ENCODE assay signal across 2 cellular contexts in genomic region chr22:40055143-40055926, GRCh38.
TF ChIP-seq lines count a peak whose summit lies in the region.

No MANE protein-coding gene starts in this region.

TF ChIP-seq in H1, 55 proteins besides CTCF, POLR2A, EP300 and RAD21:
- no peak for TF ChIP-seq MAFK (IDR thresholded peaks at IDR 0.05; ENCODE audit: low read depth, low read length)
- TF ChIP-seq BCL11A (IDR thresholded peaks at IDR 0.05; ENCODE audit: low read depth in 2 of 2, low read length in 2 of 2): no peak
- no peak for TF ChIP-seq RFX5 (IDR thresholded peaks at IDR 0.05; ENCODE audit: borderline replicate concordance, low read depth, low read length)
- TF ChIP-seq POU5F1 (IDR thresholded peaks at IDR 0.05; ENCODE audit: low read depth, low read length): no peak
- no peak for TF ChIP-seq SP1 (IDR thresholded peaks at IDR 0.05; ENCODE audit: low read depth, low read length)
- TF ChIP-seq, protein P1, sequence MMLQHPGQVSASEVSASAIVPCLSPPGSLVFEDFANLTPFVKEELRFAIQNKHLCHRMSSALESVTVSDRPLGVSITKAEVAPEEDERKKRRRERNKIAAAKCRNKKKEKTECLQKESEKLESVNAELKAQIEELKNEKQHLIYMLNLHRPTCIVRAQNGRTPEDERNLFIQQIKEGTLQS (IDR thresholded peaks at IDR 0.05; ENCODE audit: insufficient read depth, low read depth, low read length): no peak
- TF ChIP-seq SP4 (IDR thresholded peaks at IDR 0.05; ENCODE audit: low read length): no peak
- no peak for TF ChIP-seq HDAC6 (IDR thresholded peaks at IDR 0.05; ENCODE audit: low read depth, low read length)
- TF ChIP-seq SRF (IDR thresholded peaks at IDR 0.05; ENCODE audit: low read depth, low read length): no peak
- no peak for TF ChIP-seq PHF8 (conservative IDR thresholded peaks at IDR 0.05; ENCODE audit: low read depth, low read length)

TF ChIP-seq in HepG2, 621 proteins besides CTCF, POLR2A, EP300 and RAD21:
- TF ChIP-seq TERF1 (CRISPR knock-in tag; IDR thresholded peaks at IDR 0.05) (no peak), GMEB2 (CRISPR knock-in tag; IDR thresholded peaks at IDR 0.05; ENCODE audit: low read depth) (no peak), ZNF670 (CRISPR knock-in tag; IDR thresholded peaks at IDR 0.05; ENCODE audit: borderline replicate concordance) (no peak), DNMT3B (CRISPR knock-in tag; conservative IDR thresholded peaks at IDR 0.05) (no peak), NR2F2 (IDR thresholded peaks at IDR 0.05; ENCODE audit: borderline replicate concordance, low read depth) (no peak)
TF ChIP-seq in HepG2: peak in this region for 0.
